In the genomic region with DNA sequence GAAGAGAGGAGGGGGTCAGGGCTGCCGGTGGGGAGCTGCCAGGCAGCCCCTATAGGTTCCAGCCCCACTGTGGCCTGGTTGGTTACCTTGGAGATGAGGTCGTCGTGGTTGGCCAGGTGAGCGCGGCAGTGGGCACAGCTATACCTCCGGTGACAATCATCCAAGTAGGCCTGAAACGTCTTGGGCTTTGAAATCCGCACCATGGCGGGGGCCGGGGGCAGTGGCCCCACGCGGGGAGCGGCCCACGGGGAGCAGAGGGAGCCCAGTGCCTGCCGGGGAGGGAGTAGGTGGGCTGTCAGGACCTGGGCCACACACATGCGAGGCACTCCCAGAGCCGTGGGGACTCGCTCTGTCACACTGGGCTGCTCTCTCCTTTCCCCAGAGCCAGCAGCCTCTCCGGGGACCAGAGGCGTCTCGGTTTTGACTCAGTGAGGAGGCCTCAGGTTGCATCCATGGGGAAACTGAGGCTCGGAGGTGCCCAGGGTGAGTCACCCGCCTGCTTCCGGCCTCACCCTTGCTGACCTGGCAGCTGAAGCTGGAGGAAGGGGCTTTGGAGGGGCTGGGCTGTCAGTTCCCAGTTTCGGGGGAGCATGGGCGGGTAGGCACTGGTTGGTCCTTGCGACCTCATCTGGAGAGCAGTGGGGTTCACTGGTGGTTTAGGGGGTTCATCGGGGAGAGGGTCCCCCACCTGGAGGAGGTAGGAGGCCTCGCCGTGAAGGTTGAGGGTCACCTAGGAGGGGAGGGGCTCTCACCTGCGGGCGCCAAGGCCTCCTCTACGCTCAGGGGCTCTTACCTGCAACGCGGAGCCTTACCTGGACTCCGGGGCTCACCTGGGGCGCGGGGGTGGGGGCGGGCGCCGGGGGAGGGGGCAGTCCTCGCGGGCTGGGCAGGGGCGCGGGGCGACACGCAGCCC, we compare ENCODE assay signal across 8 cellular contexts.
DNase-seq lines count a peak whose midpoint lies in the region; ATAC-seq and TF ChIP-seq lines count a peak whose summit lies in the region.

No MANE protein-coding gene starts in this region.

- DNase-seq in NCI-H82 (lab: John Stamatoyannopoulos, UW) (peak; percentile 29), NCI-H82 treated with DMSO at 0.1 percent for 48 hours (lab: John Stamatoyannopoulos, UW; ENCODE audit: unreplicated experiment) (no peak), iPS-NIHi7 (ENCODE audit: extremely low spot score) (peak; percentile 51), UCSD-AML1 (lab: John Stamatoyannopoulos, UW; ENCODE audit: unreplicated experiment) (no peak)

- peak overlapping the region; percentile 87 for H3K27ac Mint-ChIP-seq in activated naive CD8-positive, alpha-beta T cell

- H3K9ac ChIP-seq in subcutaneous abdominal adipose tissue (ENCODE audit: low read length in 5 of 5): peak overlapping the region; percentile 70 to 97 (median 87)

- H3K27me3 Mint-ChIP-seq in activated naive CD8-positive, alpha-beta T cell: no peaks in the 10 kb centered on the region

- peak overlapping the region; percentile 84 for H3K4me3 Mint-ChIP-seq in activated naive CD8-positive, alpha-beta T cell

- H3K9me3 Mint-ChIP-seq in activated naive CD8-positive, alpha-beta T cell (ENCODE audit: low read depth): peaks cover 18% of the 10 kb centered on the region

- no peak for TF ChIP-seq POLR2A in GM18505 (IDR thresholded peaks at IDR 0.05; ENCODE audit: borderline replicate concordance, extremely low read depth, insufficient read depth, insufficient read length)

- H3K4me3 ChIP-seq in subcutaneous abdominal adipose tissue (ENCODE audit: low read depth in 1 of 5, low read length in 5 of 5): peak overlapping the region; percentile 68 to 94 (median 84)

- H3K36me3 ChIP-seq in subcutaneous abdominal adipose tissue (ENCODE audit: control insufficient read depth in 5 of 5, insufficient read depth in 5 of 5, low read length in 5 of 5): peaks cover 3 to 16% (median 14%) of the 10 kb centered on the region in 5 donors

- H3K27me3 ChIP-seq in subcutaneous abdominal adipose tissue (ENCODE audit: control insufficient read depth in 5 of 5, insufficient read depth in 4 of 5, low read length in 5 of 5): no peaks in the 10 kb centered on the region

- peaks cover 3 to 15% (median 13%) of the 10 kb centered on the region in 5 donors for H3K9me3 ChIP-seq in subcutaneous abdominal adipose tissue (ENCODE audit: control insufficient read depth in 5 of 5, low read length in 5 of 5)

- H3K36me3 Mint-ChIP-seq in activated naive CD8-positive, alpha-beta T cell: peaks cover 13% of the 10 kb centered on the region

- ATAC-seq in HG02884 (IDR thresholded peaks at IDR 0.05; ENCODE audit: unreplicated experiment) (no peak), GM18505 (IDR thresholded peaks at IDR 0.05; ENCODE audit: unreplicated experiment) (no peak)

- H3K27ac ChIP-seq in subcutaneous abdominal adipose tissue (ENCODE audit: low read depth, low read length): peak overlapping the region; percentile 89

- peaks cover 37% of the 10 kb centered on the region for H3K4me1 Mint-ChIP-seq in activated naive CD8-positive, alpha-beta T cell (ENCODE audit: low read depth)

- peaks cover 6 to 53% (median 45%) of the 10 kb centered on the region in 5 donors for H3K4me1 ChIP-seq in subcutaneous abdominal adipose tissue (ENCODE audit: control insufficient read depth in 5 of 5, insufficient read depth in 5 of 5, low read length in 5 of 5)

Comparison
In these comparisons a context has a peak if more than half of its experiments do, and no peak if none do; other contexts are left out.
1. DNase-seq: peak in NCI-H82 (single experiment) and iPS-NIHi7 (single experiment); none in NCI-H82 treated with DMSO at 0.1 percent for 48 hours (single experiment) and UCSD-AML1 (single experiment).